In the genomic region with DNA sequence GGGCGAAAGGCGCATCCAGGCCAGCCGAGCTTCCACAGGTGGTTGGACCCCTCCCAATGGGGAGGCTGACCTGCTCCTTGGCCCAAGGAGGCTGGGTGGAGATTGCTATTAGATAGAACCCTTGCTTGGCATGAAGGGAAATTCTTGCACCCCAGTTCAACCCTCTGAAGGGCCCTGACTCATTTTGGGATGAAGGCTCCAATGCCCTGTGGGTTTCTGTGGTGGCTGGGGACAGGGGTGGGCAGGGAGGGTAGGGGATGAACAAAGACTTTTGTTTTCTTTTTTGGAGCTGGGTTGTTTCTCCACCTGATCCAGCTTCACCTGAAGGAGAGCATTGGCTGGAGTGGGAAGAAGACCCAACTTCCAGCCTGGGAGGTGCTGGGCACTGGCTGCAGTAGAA, we compare ENCODE assay signal across 26 cellular contexts. TPM values are rescaled to one million over a fixed set of nuclear protein-coding genes. Genes with fewer than 3 reads are reported as not detected.
A peak's percentile ranks its signal among the peaks of the same experiment; 100 is the strongest.
DNase-seq lines count a peak whose midpoint lies in the region; ATAC-seq and TF ChIP-seq lines count a peak whose summit lies in the region.
"Had no signal": no experiment of that assay in that cellular context is flagged by ENCODE, and none has a peak within 500 bp of the region (broad histone marks: within the 10 kb centered on the region; RNA-seq: fewer than 3 reads in every experiment).

No MANE protein-coding gene starts in this region.

- H3K4me1 Mint-ChIP-seq in activated CD4-positive, alpha-beta T cell treated with anti-CD3 and anti-CD28 coated beads, Interleukin-2, amount 10 ng/mL, durations not matched to agents 24 days and 14 days, result peaks cover 79% of the 10 kb centered on the region
- peaks cover 88% of the 10 kb centered on the region for H3K4me1 Mint-ChIP-seq in activated CD8-positive, alpha-beta T cell treated with anti-CD3 and anti-CD28 coated beads, Interleukin-2, amount 10 ng/mL, durations not matched to agents 7 days and 5 days (ENCODE audit: low read depth)
- H3K4me1 Mint-ChIP-seq in natural killer cell, result peaks cover 81 to 100% of the 10 kb centered on the region in 2 donors
- H3K4me1 Mint-ChIP-seq: endodermal cell, neural crest cell had no signal

- CTCF ChIA-PET in activated CD8-positive, alpha-beta T cell treated with anti-CD3 and anti-CD28 coated beads, Interleukin-2, amount 10 ng/mL, durations not matched to agents 7 days and 5 days (lab: Charles Lee), result interaction anchor here (4.1 to 6.7 kb wide), 3 partner anchors 10 to 17 kb away, joined by 33 to 113 read pairs (median 92); a partner anchor contains a TSS

- POLR2A ChIA-PET in activated CD8-positive, alpha-beta T cell treated with anti-CD3 and anti-CD28 coated beads, Interleukin-2, amount 10 ng/mL, durations not matched to agents 7 days and 5 days (lab: Charles Lee), result interaction anchor here (1.3 to 1.8 kb wide), 4 partner anchors 9 to 18 kb away, joined by 3 to 6 read pairs (median 6); no protein-coding TSS in a partner anchor

- peaks cover 3% of the 10 kb centered on the region for H3K36me3 ChIP-seq in BLaER1
- H3K36me3 ChIP-seq: pancreas had no signal

- H3K27me3 ChIP-seq in BLaER1, result no peaks in the 10 kb centered on the region
- H3K27me3 ChIP-seq: testis had no signal

- H3K9ac ChIP-seq in BLaER1, result no peak overlapping the region

- H3K4me3 ChIP-seq in BLaER1, result no peak overlapping the region
- H3K4me3 ChIP-seq: pancreas, testis had no signal

- H3K27ac ChIP-seq in BLaER1, result peak overlapping the region; percentile 64
- H3K27ac ChIP-seq: pancreas, testis had no signal

- peaks cover 3% of the 10 kb centered on the region for H3K36me3 Mint-ChIP-seq in activated CD4-positive, alpha-beta T cell treated with anti-CD3 and anti-CD28 coated beads, Interleukin-2, amount 10 ng/mL, durations not matched to agents 24 days and 14 days (ENCODE audit: low read depth)
- no peaks in the 10 kb centered on the region for H3K36me3 Mint-ChIP-seq in activated CD8-positive, alpha-beta T cell treated with anti-CD3 and anti-CD28 coated beads, Interleukin-2, amount 10 ng/mL, durations not matched to agents 7 days and 5 days (ENCODE audit: low read depth)
- H3K36me3 Mint-ChIP-seq in natural killer cell, result no peaks in the 10 kb centered on the region
- H3K36me3 Mint-ChIP-seq: memory B cell had no signal

- no peaks in the 10 kb centered on the region for H4K20me1 ChIP-seq in BLaER1

- H3K4me2 ChIP-seq in BLaER1, result peak overlapping the region; percentile 82

- no peaks in the 10 kb centered on the region for H3K9me3 ChIP-seq in BLaER1
- H3K9me3 ChIP-seq: pancreas, testis had no signal

- DNase-seq in activated CD4-positive, alpha-beta T cell treated with anti-CD3 and anti-CD28 coated beads, Interleukin-2, amount 10 ng/mL, durations not matched to agents 24 days and 14 days, result no peak
- DNase-seq in activated CD4-positive, alpha-beta T cell treated with anti-CD3 and anti-CD28 coated beads, Interleukin-2, amount 50 U/mL, for 48 hours, result no peak
- no peak for DNase-seq in activated CD8-positive, alpha-beta T cell treated with anti-CD3 and anti-CD28 coated beads, Interleukin-2, amount 10 ng/mL, durations not matched to agents 7 days and 5 days
- no peak for DNase-seq in natural killer cell
- no peak for DNase-seq in NCI-H2029 (lab: John Stamatoyannopoulos, UW)
- no peak for DNase-seq in NCI-H1105 treated with DMSO at 0.1 percent for 48 hours (lab: John Stamatoyannopoulos, UW)
- DNase-seq: activated B cell treated with CpG ODN at 0.5 μM for 24 hours; AML-193; central memory CD4-positive, alpha-beta T cell; endodermal cell; NCI-H1694; NCI-H82; pancreas; SHP77 treated with DMSO at 0.1 percent for 48 hours; stimulated activated naive CD4-positive, alpha-beta T cell; testis had no signal

- peak overlapping the region; percentile 76 for H3K4me3 Mint-ChIP-seq in activated CD4-positive, alpha-beta T cell treated with anti-CD3 and anti-CD28 coated beads, Interleukin-2, amount 10 ng/mL, durations not matched to agents 24 days and 14 days
- no peak overlapping the region for H3K4me3 Mint-ChIP-seq in activated CD8-positive, alpha-beta T cell treated with anti-CD3 and anti-CD28 coated beads, Interleukin-2, amount 10 ng/mL, durations not matched to agents 7 days and 5 days
- peak overlapping the region; percentile 89 for H3K4me3 Mint-ChIP-seq in natural killer cell
- H3K4me3 Mint-ChIP-seq: endodermal cell, memory B cell, neural crest cell had no signal

- peaks cover 100% of the 10 kb centered on the region for H3K4me1 ChIP-seq in BLaER1
- H3K4me1 ChIP-seq: pancreas, testis had no signal

- intact Hi-C loops in activated CD4-positive, alpha-beta T cell treated with anti-CD3 and anti-CD28 coated beads, Interleukin-2, amount 10 ng/mL, durations not matched to agents 24 days and 14 days (cut with micrococcal nuclease), result loop anchor here (5.0 kb wide), 1 partner anchor 54 kb away; no protein-coding TSS in a partner anchor
- intact Hi-C loops in natural killer cell (cut with micrococcal nuclease), result no loop called here

- H3K27ac Mint-ChIP-seq in activated CD4-positive, alpha-beta T cell treated with anti-CD3 and anti-CD28 coated beads, Interleukin-2, amount 10 ng/mL, durations not matched to agents 24 days and 14 days, result peak overlapping the region; percentile 80
- H3K27ac Mint-ChIP-seq in activated CD8-positive, alpha-beta T cell treated with anti-CD3 and anti-CD28 coated beads, Interleukin-2, amount 10 ng/mL, durations not matched to agents 7 days and 5 days, result peak overlapping the region; percentile 52
- peak overlapping the region; percentile 89 to 93 for H3K27ac Mint-ChIP-seq in natural killer cell
- H3K27ac Mint-ChIP-seq: endodermal cell had no signal

- no peaks in the 10 kb centered on the region for H3K9me3 Mint-ChIP-seq in activated CD4-positive, alpha-beta T cell treated with anti-CD3 and anti-CD28 coated beads, Interleukin-2, amount 10 ng/mL, durations not matched to agents 24 days and 14 days
- no peaks in the 10 kb centered on the region for H3K9me3 Mint-ChIP-seq in activated CD8-positive, alpha-beta T cell treated with anti-CD3 and anti-CD28 coated beads, Interleukin-2, amount 10 ng/mL, durations not matched to agents 7 days and 5 days (ENCODE audit: insufficient read depth)
- H3K9me3 Mint-ChIP-seq in natural killer cell, result no peaks in the 10 kb centered on the region
- H3K9me3 Mint-ChIP-seq: activated B cell treated with CpG ODN at 0.5 μM for 24 hours, memory B cell, neural crest cell had no signal

- no peak for ATAC-seq in activated CD8-positive, alpha-beta T cell treated with anti-CD3 and anti-CD28 coated beads, Interleukin-2, amount 10 ng/mL, durations not matched to agents 7 days and 5 days
- ATAC-seq in natural killer cell, result no peak
- ATAC-seq in GM19023 (IDR thresholded peaks at IDR 0.05; ENCODE audit: unreplicated experiment), result no peak
- ATAC-seq: esophagus mucosa, left lobe of liver, pancreas had no signal

- no peak for TF ChIP-seq CTCF in natural killer cell (IDR thresholded peaks at IDR 0.05)

- H3K27me3 Mint-ChIP-seq in activated CD4-positive, alpha-beta T cell treated with anti-CD3 and anti-CD28 coated beads, Interleukin-2, amount 10 ng/mL, durations not matched to agents 24 days and 14 days, result no peaks in the 10 kb centered on the region
- no peaks in the 10 kb centered on the region for H3K27me3 Mint-ChIP-seq in activated CD8-positive, alpha-beta T cell treated with anti-CD3 and anti-CD28 coated beads, Interleukin-2, amount 10 ng/mL, durations not matched to agents 7 days and 5 days (ENCODE audit: low read depth)
- H3K27me3 Mint-ChIP-seq in natural killer cell (ENCODE audit: low read depth in 2 of 2), result no peaks in the 10 kb centered on the region
- H3K27me3 Mint-ChIP-seq: memory B cell had no signal

RNA-seq across cellular contexts. Expression of a gene that starts 16.7 kb away (rescaled TPM):
- 63.0 and 66.4 TPM in 2 replicates for total RNA-seq in activated CD4-positive, alpha-beta T cell treated with anti-CD3 and anti-CD28 coated beads, Interleukin-2, amount 10 ng/mL, durations not matched to agents 24 days and 14 days
- 10 to 100 TPM; 27.4 to 27.5 TPM for total RNA-seq in activated CD8-positive, alpha-beta T cell treated with anti-CD3 and anti-CD28 coated beads, Interleukin-2, amount 10 ng/mL, durations not matched to agents 7 days and 5 days
- 100 to 1,000 TPM; 234 to 328 (median 257) TPM for total RNA-seq in natural killer cell
- total RNA-seq: endodermal cell, esophagus mucosa, fibroblast of villous mesenchyme, HT1080, NCI-H460, neural crest cell, renal cortical epithelial cell had no signal

RNA-seq across cellular contexts. Expression of a gene that starts 22.4 kb away (rescaled TPM):
- 9.3 and 10.9 TPM in 2 replicates for total RNA-seq in activated CD4-positive, alpha-beta T cell treated with anti-CD3 and anti-CD28 coated beads, Interleukin-2, amount 10 ng/mL, durations not matched to agents 24 days and 14 days
- total RNA-seq in activated CD8-positive, alpha-beta T cell treated with anti-CD3 and anti-CD28 coated beads, Interleukin-2, amount 10 ng/mL, durations not matched to agents 7 days and 5 days, result 1 to 10 TPM; 2.4 to 3.7 TPM
- 10 to 100 TPM; 21.4 to 38.9 (median 37.6) TPM for total RNA-seq in natural killer cell
